In the genomic region with DNA sequence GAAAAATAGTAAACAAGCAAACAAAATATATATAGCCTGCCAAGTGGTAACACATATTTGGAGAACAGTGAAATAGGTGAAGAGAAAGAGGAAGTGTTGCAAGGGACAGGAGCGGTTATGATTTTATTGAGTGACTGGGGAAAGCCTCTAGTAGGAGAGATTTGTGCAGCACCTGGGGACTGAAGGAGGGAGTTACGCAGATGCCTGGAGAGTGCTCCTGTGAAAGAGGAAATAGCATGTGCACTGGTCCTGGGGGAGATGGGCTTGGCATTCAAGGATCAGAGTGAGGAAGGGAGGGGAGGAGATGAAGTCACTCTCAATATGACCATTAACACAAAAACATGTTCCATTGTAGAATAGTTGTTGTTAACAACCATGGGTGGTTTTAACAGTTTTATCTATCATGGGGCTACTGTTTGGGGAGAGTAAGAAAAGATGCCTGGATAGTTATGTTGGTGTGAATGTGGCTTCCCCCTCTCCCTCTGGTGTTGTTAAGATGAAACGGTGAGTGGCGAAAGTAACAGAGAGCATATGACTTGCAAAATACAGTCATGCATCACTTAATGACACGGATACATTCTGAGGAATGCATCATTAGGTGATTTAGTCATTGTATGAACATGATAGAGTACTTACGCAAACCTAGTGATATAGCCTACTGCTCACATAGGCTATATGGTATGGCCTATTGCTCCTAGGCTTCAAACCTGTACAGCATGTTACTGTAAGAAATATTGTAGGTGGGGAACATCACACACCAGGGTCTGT, we compare ENCODE assay signal across 1 cellular context.
TF ChIP-seq lines count a peak whose summit lies in the region.

No MANE protein-coding gene starts in this region.

TF ChIP-seq in GM23338, 12 proteins besides CTCF, POLR2A, EP300 and RAD21 (continued from another document):
- TF ChIP-seq ZNF462 (CRISPR knock-in tag; IDR thresholded peaks at IDR 0.05) (no peak), JUNB (IDR thresholded peaks at IDR 0.05; ENCODE audit: unreplicated experiment) (no peak), CREB1 (CRISPR knock-in tag; IDR thresholded peaks at IDR 0.05; ENCODE audit: low read depth) (no peak), POLR2AphosphoS5 (IDR thresholded peaks at IDR 0.05; ENCODE audit: low read depth) (no peak), ZNF331 (CRISPR knock-in tag; IDR thresholded peaks at IDR 0.05; ENCODE audit: low read depth) (no peak), EZH2 (IDR thresholded peaks at IDR 0.05; ENCODE audit: low read depth, unreplicated experiment) (no peak)
- TF ChIP-seq, protein P1, sequence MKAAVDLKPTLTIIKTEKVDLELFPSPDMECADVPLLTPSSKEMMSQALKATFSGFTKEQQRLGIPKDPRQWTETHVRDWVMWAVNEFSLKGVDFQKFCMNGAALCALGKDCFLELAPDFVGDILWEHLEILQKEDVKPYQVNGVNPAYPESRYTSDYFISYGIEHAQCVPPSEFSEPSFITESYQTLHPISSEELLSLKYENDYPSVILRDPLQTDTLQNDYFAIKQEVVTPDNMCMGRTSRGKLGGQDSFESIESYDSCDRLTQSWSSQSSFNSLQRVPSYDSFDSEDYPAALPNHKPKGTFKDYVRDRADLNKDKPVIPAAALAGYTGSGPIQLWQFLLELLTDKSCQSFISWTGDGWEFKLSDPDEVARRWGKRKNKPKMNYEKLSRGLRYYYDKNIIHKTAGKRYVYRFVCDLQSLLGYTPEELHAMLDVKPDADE (IDR thresholded peaks at IDR 0.05) = no peak
